ENCODE assay signal across 8 cellular contexts in the genomic region with DNA sequence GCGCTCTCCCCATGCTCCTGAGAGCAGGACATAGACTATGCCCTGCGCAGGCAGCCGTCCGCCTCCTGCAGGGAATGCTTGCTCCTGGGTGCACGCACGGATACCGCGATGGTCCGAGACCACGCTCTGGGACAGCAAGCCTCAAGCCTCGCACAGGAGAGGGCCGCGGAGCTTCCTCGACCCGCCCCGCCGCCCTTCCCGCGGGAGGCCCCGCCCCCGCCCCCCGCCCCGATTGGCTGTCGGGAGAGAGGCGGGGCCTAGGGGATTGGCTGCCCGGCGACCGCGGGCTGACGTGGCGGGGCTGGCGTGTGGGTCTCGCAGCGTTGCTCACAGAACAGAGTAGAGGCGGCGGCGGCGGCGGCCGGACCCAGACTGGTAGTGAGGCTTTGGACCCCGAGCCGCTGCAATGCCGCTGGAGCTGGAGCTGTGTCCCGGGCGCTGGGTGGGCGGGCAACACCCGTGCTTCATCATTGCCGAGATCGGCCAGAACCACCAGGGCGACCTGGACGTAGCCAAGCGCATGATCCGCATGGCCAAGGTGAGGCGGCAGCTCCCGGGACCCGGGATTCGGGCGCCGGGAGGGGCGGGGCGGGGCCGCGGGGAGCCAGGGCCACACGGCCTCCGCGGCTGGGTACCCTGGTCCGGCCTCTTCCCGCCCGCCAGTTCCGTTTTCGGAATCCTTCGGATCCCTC. TPM values are rescaled to one million over a fixed set of nuclear protein-coding genes. Genes with fewer than 3 reads are reported as not detected.
DNase-seq lines count a peak whose midpoint lies in the region; ATAC-seq and TF ChIP-seq lines count a peak whose summit lies in the region.

A gene with protein sequence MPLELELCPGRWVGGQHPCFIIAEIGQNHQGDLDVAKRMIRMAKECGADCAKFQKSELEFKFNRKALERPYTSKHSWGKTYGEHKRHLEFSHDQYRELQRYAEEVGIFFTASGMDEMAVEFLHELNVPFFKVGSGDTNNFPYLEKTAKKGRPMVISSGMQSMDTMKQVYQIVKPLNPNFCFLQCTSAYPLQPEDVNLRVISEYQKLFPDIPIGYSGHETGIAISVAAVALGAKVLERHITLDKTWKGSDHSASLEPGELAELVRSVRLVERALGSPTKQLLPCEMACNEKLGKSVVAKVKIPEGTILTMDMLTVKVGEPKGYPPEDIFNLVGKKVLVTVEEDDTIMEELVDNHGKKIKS (plus strand): TSS at position 330 of the 692 bp plus-strand sequence. CDS start 77 bp downstream, at position 407.

- H3K4me3 ChIP-seq in PC-3 (ENCODE audit: low read length) (peak within 1 kb of the TSS; percentile 97), mucosa of descending colon (peak within 1 kb of the TSS; percentile 67)

- peaks cover 40% of the 10 kb centered on the region for H3K79me2 ChIP-seq in PC-3 (ENCODE audit: low read length)

- peaks cover 6 to 22% (median 12%) of the 10 kb centered on the region in 3 donors for H3K4me1 Mint-ChIP-seq in IgD-negative memory B cell

- peak within 1 kb of the TSS; percentile 98 to 99 (median 98) for H3K4me3 Mint-ChIP-seq in IgD-negative memory B cell

- DNase-seq in DMS153 (lab: John Stamatoyannopoulos, UW), result peak; percentile 93
- DNase-seq in PC-3, result peak; percentile 89
- peak; percentile 94 for DNase-seq in activated T-cell treated with anti-CD3 and anti-CD28 coated beads for 48 hours (ENCODE audit: low read depth)
- peak; percentile 80 for DNase-seq in epithelial cell of prostate (ENCODE audit: low read depth, low spot score)
- DNase-seq in mucosa of descending colon, result peak; percentile 97
- DNase-seq in stimulated activated CD8-positive, alpha-beta memory T cell treated with anti-CD3 and anti-CD28 coated beads, Interleukin-4, amount 100 ng/mL, for 1 hour (ENCODE audit: low read depth in 2 of 2, low spot score in 1 of 2), result peak; percentile 83

- peak; percentile 90 for ATAC-seq in GM21576 (IDR thresholded peaks at IDR 0.05; ENCODE audit: unreplicated experiment)
- peak; percentile 94 for ATAC-seq in PC-3
- ATAC-seq in mucosa of descending colon, result peak; percentile 96

- H3K36me3 ChIP-seq in PC-3 (ENCODE audit: low read depth, low read length) (no peaks in the 10 kb centered on the region), mucosa of descending colon (ENCODE audit: low read depth) (no peaks in the 10 kb centered on the region)

- peak within 1 kb of the TSS; percentile 84 for H3K9ac ChIP-seq in PC-3 (ENCODE audit: low read length)

- POLR2A ChIA-PET in PC-3 (lab: Charles Lee; ENCODE audit: unreplicated experiment), result interaction anchor here (0.6 to 1.1 kb wide), 5 partner anchors 15 to 360 kb away, joined by 3 to 9 read pairs (median 4); a partner anchor contains a TSS

- H3K27ac Mint-ChIP-seq in IgD-negative memory B cell, result peak within 1 kb of the TSS; percentile 92 to 94 (median 93)

- H4K20me1 ChIP-seq in PC-3 (ENCODE audit: low read length), result peaks cover 7% of the 10 kb centered on the region

- intact Hi-C loops in PC-3 (cut with micrococcal nuclease), result loop anchor here (2.0 kb wide), 2 partner anchors 74 to 134 kb away; a partner anchor contains a TSS
- intact Hi-C loops in mucosa of descending colon (cut with DNase I, micrococcal nuclease), result no loop called here

- H3K27me3 Mint-ChIP-seq in IgD-negative memory B cell, result no peaks in the 10 kb centered on the region

- no peaks in the 10 kb centered on the region for H3K9me2 ChIP-seq in PC-3 (replicated peaks; ENCODE audit: low read length)

- TF ChIP-seq CTCF in PC-3 (conservative IDR thresholded peaks at IDR 0.05; ENCODE audit: low read depth, low read length) (no peak), mucosa of descending colon (IDR thresholded peaks at IDR 0.05) (peak; percentile 17)

- CTCF ChIA-PET in PC-3 (lab: Charles Lee), result interaction anchor here (0.6 to 0.7 kb wide), 4 partner anchors 12 to 601 kb away, joined by 3 to 5 read pairs (median 3); no protein-coding TSS in a partner anchor

- BruUV-seq in PC-3 (replicated peaks; lab: Mats Ljungman, UMichigan), result no TSS peak

- H3K27ac ChIP-seq in PC-3 (ENCODE audit: low read length), result peak within 1 kb of the TSS; percentile 77
- peak within 1 kb of the TSS; percentile 78 for H3K27ac ChIP-seq in epithelial cell of prostate

- H3K9me3 Mint-ChIP-seq in IgD-negative memory B cell, result no peaks in the 10 kb centered on the region

- H3K9me3 ChIP-seq in PC-3 (ENCODE audit: low read length), result no peaks in the 10 kb centered on the region
- no peaks in the 10 kb centered on the region for H3K9me3 ChIP-seq in mucosa of descending colon

- H2AFZ ChIP-seq in PC-3 (ENCODE audit: low read length), result peak within 1 kb of the TSS; percentile 87

- no peaks in the 10 kb centered on the region for H3F3A ChIP-seq in PC-3 (ENCODE audit: low read length, unreplicated experiment)

- no peaks in the 10 kb centered on the region for H3K27me3 ChIP-seq in PC-3 (ENCODE audit: low read length)

- H3K4me1 ChIP-seq in PC-3 (ENCODE audit: insufficient read depth, low read length), result peaks cover 12% of the 10 kb centered on the region
- H3K4me1 ChIP-seq in mucosa of descending colon (ENCODE audit: low read depth), result peaks cover 11% of the 10 kb centered on the region

- no peaks in the 10 kb centered on the region for H3K36me3 Mint-ChIP-seq in IgD-negative memory B cell

- peak within 1 kb of the TSS; percentile 86 for H3K4me2 ChIP-seq in PC-3 (ENCODE audit: low read length)

RNA-seq across cellular contexts. Expression of the gene that starts here (rescaled TPM):
- 26.9 TPM for polyA plus RNA-seq in IgD-negative memory B cell
- total RNA-seq in PC-3 (2014; rRNA removed), result 93.0 and 94.8 TPM in 2 replicates
- 100 to 1,000 TPM; 119 to 342 (median 206) TPM for total RNA-seq in mucosa of descending colon

Comparison
In these comparisons a context has a peak if more than half of its experiments do, and no peak if none do; other contexts are left out.
1. Peak in every context shown above with its lines: DNase-seq, ATAC-seq, H3K4me3 ChIP-seq and H3K27ac ChIP-seq.